ENCODE assay signal across 8 cellular contexts in genomic region chr11:64319421-64319761, GRCh38. TPM values are rescaled to one million over a fixed set of nuclear protein-coding genes. Genes with fewer than 3 reads are reported as not detected.
DNase-seq lines count a peak whose midpoint lies in the region; ATAC-seq and TF ChIP-seq lines count a peak whose summit lies in the region.

No MANE protein-coding gene starts in this region.

- DNase-seq in GM12864 (ENCODE audit: low read depth): no peak
- peak; percentile 4 for DNase-seq in RPMI8226
- DNase-seq in epithelial cell of prostate (ENCODE audit: low read depth, low spot score): no peak
- no peak for DNase-seq in prostate gland (ENCODE audit: low spot score)
- no peak for DNase-seq in GM13977 (ENCODE audit: low spot score)
- DNase-seq in NCI-H2107 treated with DMSO at 0.1 percent for 48 hours (lab: John Stamatoyannopoulos, UW; ENCODE audit: unreplicated experiment): no peak

- no peak for TF ChIP-seq POLR2A in prostate gland (IDR thresholded peaks at IDR 0.05)

- H3K4me1 ChIP-seq in prostate gland (replicated peaks): no peaks in the 10 kb centered on the region

- H3K36me3 ChIP-seq in prostate gland: no peaks in the 10 kb centered on the region

- peak overlapping the region; percentile 98 for H3K27ac ChIP-seq in epithelial cell of prostate
- H3K27ac ChIP-seq in prostate gland: peak overlapping the region; percentile 98

- TF ChIP-seq CTCF in GM12864 (IDR thresholded peaks at IDR 0.05; ENCODE audit: low read depth, low read length, missing control alignments): no peak
- TF ChIP-seq CTCF in prostate gland (IDR thresholded peaks at IDR 0.05): no peak
- TF ChIP-seq CTCF in GM13977 (IDR thresholded peaks at IDR 0.05; ENCODE audit: extremely low read depth, insufficient read depth, missing control alignments): no peak

- H3K9me3 ChIP-seq in prostate gland: no peaks in the 10 kb centered on the region

- H3K4me3 ChIP-seq in GM12864 (ENCODE audit: low read depth, low read length) (peak overlapping the region; percentile 91), prostate gland (peak overlapping the region; percentile 80 to 81)

- no peak for ATAC-seq in GM21360 (IDR thresholded peaks at IDR 0.05; ENCODE audit: unreplicated experiment)
- no peak for ATAC-seq in GM18873 (IDR thresholded peaks at IDR 0.05; ENCODE audit: low FRiP score, unreplicated experiment)

- intact Hi-C loops in prostate gland (cut with DNase I): loop anchor here (1.0 kb wide), 1 partner anchor 35 kb away; no protein-coding TSS in a partner anchor

- 57% methylated on average over 4 of the region's 4 CpGs for WGBS in prostate gland

- no peaks in the 10 kb centered on the region for H3K27me3 ChIP-seq in prostate gland (replicated peaks; ENCODE audit: insufficient read depth)

- in situ Hi-C loops in GM13977 (cut with MboI; ENCODE audit: low pct_unique_long_range_greater_than_20kb, low sequenced_read_pairs, unreplicated experiment): no loop called here

RNA-seq across cellular contexts. Expression of gene PRDX5, which starts 1.5 kb away (rescaled TPM):
- total RNA-seq in prostate gland: 100 to 1,000 TPM; 224 to 303 TPM

RNA-seq across cellular contexts. Expression of gene TRMT112, which starts 2.0 kb away (rescaled TPM):
- total RNA-seq in prostate gland: 100 to 1,000 TPM; 328 to 400 TPM

RNA-seq across cellular contexts. Expression of gene ESRRA, which starts 14.1 kb away (rescaled TPM):
- 10 to 100 TPM; 38.7 to 54.7 TPM for total RNA-seq in prostate gland

RNA-seq across cellular contexts. Expression of gene CATSPERZ, which starts 19.2 kb away (rescaled TPM):
- 10 to 100 TPM in 1 of 2 donors, not detected in 1; 44.3 TPM for total RNA-seq in prostate gland

RNA-seq across cellular contexts. Expression of gene CCDC88B, which starts 20.6 kb away (rescaled TPM):
- total RNA-seq in prostate gland: 1 to 10 TPM; 3.0 to 10.0 TPM
